Comparison of ENCODE assay signal across 8 cellular contexts in the genomic region with DNA sequence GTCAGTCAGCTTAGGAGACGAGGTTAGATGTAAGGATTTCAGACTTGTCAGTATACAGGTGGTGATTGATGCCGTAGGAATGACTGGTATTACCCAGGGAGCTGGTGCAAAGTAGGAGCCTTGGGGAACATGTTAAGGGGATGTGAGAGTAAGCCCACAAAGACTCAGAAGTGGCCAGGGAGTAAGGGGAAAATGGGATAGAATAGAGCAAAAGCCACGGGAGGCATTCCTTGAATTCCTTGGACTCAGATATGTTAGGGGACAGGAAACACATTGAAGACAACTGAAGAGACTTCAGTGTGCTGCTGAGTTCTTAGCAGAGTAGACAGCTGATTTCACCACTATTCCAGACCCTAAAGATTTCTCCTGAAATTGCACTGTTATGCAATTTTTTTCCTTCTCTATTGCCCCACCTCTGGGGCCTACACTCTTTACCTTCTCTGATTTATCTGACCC. TPM values are rescaled to one million over a fixed set of nuclear protein-coding genes. Genes with fewer than 3 reads are reported as not detected.
DNase-seq lines count a peak whose midpoint lies in the region; ATAC-seq, FAIRE-seq and TF ChIP-seq lines count a peak whose summit lies in the region.

No MANE protein-coding gene starts in this region.

- H3K4me3 ChIP-seq in bronchial epithelial cell (ENCODE audit: low read depth, low read length) (no peak overlapping the region), mucosa of rectum (ENCODE audit: low read length in 2 of 2) (peak overlapping the region; percentile 82 to 98)

- H3K36me3 ChIP-seq in bronchial epithelial cell (ENCODE audit: control insufficient read depth, insufficient read depth, low read length) (peaks cover 5% of the 10 kb centered on the region), mucosa of rectum (ENCODE audit: control insufficient read depth in 2 of 2, insufficient read depth in 2 of 2, low read length in 2 of 2) (peaks cover 25 to 28% of the 10 kb centered on the region in 2 donors)

- H3K27me3 ChIP-seq in bronchial epithelial cell (ENCODE audit: control insufficient read depth, insufficient read depth, low read length) (no peaks in the 10 kb centered on the region), mucosa of rectum (ENCODE audit: control insufficient read depth in 2 of 2, insufficient read depth in 2 of 2, low read length in 2 of 2) (no peaks in the 10 kb centered on the region)

- peaks cover 10 to 14% of the 10 kb centered on the region in 2 donors for H3K4me1 ChIP-seq in mucosa of rectum (ENCODE audit: control insufficient read depth in 2 of 2, insufficient read depth in 2 of 2, low read length in 2 of 2)

- no peak for FAIRE-seq in bronchial epithelial cell (lab: Jason Lieb, UNC)

- peak overlapping the region in 1 of 2 donors; percentile 32 for H3K27ac ChIP-seq in mucosa of rectum (ENCODE audit: low read depth in 2 of 2, low read length in 2 of 2)

- intact Hi-C loops in Calu3 (cut with micrococcal nuclease; ENCODE audit: unreplicated experiment) = no loop called here

- ATAC-seq in HG03159 (IDR thresholded peaks at IDR 0.05; ENCODE audit: unreplicated experiment) = no peak
- ATAC-seq in GM21367 (IDR thresholded peaks at IDR 0.05; ENCODE audit: unreplicated experiment) = no peak

- H3K27ac Mint-ChIP-seq in Calu3 (ENCODE audit: unreplicated experiment) = peak overlapping the region; percentile 88

- TF ChIP-seq CTCF in Calu3 (IDR thresholded peaks at IDR 0.05; ENCODE audit: unreplicated experiment) (no peak), bronchial epithelial cell (IDR thresholded peaks at IDR 0.05; ENCODE audit: insufficient read depth, low read length, severe bottlenecking) (no peak)

- peaks cover 36% of the 10 kb centered on the region for H3K4me1 Mint-ChIP-seq in Calu3 (ENCODE audit: low read depth, unreplicated experiment)

- H3K36me3 Mint-ChIP-seq in Calu3 (ENCODE audit: insufficient read depth, unreplicated experiment) = peaks cover 77% of the 10 kb centered on the region

- H3K27me3 Mint-ChIP-seq in Calu3 (ENCODE audit: unreplicated experiment) = no peaks in the 10 kb centered on the region

- DNase-seq in Calu3 (no peak), LoVo (ENCODE audit: low spot score) (peak; percentile 28), bronchial epithelial cell (ENCODE audit: low read depth) (peak; percentile 62), NCI-H2029 (lab: John Stamatoyannopoulos, UW) (no peak)
- DNase-seq in activated CD4-positive, alpha-beta T cell treated with anti-CD3 and anti-CD28 coated beads for 1 hour = no peak

- H3K9me3 ChIP-seq in mucosa of rectum (ENCODE audit: control insufficient read depth in 2 of 2, low read length in 2 of 2) = no peaks in the 10 kb centered on the region

- no TSS peak for BruUV-seq in Calu3 (replicated peaks; lab: Mats Ljungman, UMichigan)

- peak overlapping the region; percentile 99 for H3K4me3 Mint-ChIP-seq in Calu3 (ENCODE audit: low read depth, unreplicated experiment)

- CTCF ChIA-PET in Calu3 (lab: Charles Lee) = no interaction called here

- no peaks in the 10 kb centered on the region for H3K9me3 Mint-ChIP-seq in Calu3 (ENCODE audit: low read depth, unreplicated experiment)

- H3K9ac ChIP-seq in mucosa of rectum (ENCODE audit: low read depth in 1 of 2, low read length in 2 of 2) = peak overlapping the region in 1 of 2 donors; percentile 96

RNA-seq across cellular contexts. Expression of a gene that starts 1.2 kb away (rescaled TPM):
- 92.3 and 108 TPM in 2 replicates for total RNA-seq in Calu3 (2022)
- 17.5 and 42.9 TPM in 2 replicates for total RNA-seq in bronchial epithelial cell

RNA-seq across cellular contexts. Expression of a gene that starts 28.8 kb away (rescaled TPM):
- 311 and 357 TPM in 2 replicates for total RNA-seq in Calu3 (2022)
- 150 and 202 TPM in 2 replicates for total RNA-seq in bronchial epithelial cell

RNA-seq across cellular contexts. Expression of a gene that starts 29.6 kb away (rescaled TPM):
- total RNA-seq in Calu3 (2022) (86.6 and 88.7 TPM in 2 replicates), bronchial epithelial cell (59.8 and 63.8 TPM in 2 replicates)

RNA-seq across cellular contexts. Expression of a gene that starts 33.3 kb away (rescaled TPM):
- 91.8 and 103 TPM in 2 replicates for total RNA-seq in Calu3 (2022)
- total RNA-seq in bronchial epithelial cell = 115 and 125 TPM in 2 replicates

RNA-seq across cellular contexts. Expression of a gene that starts 39.4 kb away (rescaled TPM):
- total RNA-seq in Calu3 (2022) (0.52 and 0.71 TPM in 2 replicates), bronchial epithelial cell (0.13 and 0.26 TPM in 2 replicates)

Comparison
In these comparisons a context has a peak if more than half of its experiments do, and no peak if none do; other contexts are left out.
1. DNase-seq: peak in LoVo (single experiment) and bronchial epithelial cell (single experiment); none in Calu3 (single experiment), NCI-H2029 (single experiment) and activated CD4-positive, alpha-beta T cell treated with anti-CD3 and anti-CD28 coated beads for 1 hour (single experiment).